ENCODE assay signal across 13 cellular contexts in the genomic region with DNA sequence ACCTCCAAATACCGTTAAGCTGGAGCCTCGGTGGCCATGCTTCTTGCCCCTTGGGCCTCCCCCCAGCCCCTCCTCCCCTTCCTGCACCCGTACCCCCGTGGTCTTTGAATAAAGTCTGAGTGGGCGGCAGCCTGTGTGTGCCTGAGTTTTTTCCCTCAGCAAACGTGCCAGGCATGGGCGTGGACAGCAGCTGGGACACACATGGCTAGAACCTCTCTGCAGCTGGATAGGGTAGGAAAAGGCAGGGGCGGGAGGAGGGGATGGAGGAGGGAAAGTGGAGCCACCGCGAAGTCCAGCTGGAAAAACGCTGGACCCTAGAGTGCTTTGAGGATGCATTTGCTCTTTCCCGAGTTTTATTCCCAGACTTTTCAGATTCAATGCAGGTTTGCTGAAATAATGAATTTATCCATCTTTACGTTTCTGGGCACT. TPM values are rescaled to one million over a fixed set of nuclear protein-coding genes. Genes with fewer than 3 reads are reported as not detected.
A peak's percentile ranks its signal among the peaks of the same experiment; 100 is the strongest.
DNase-seq lines count a peak whose midpoint lies in the region; ATAC-seq and TF ChIP-seq lines count a peak whose summit lies in the region.
"Had no signal": no experiment of that assay in that cellular context is flagged by ENCODE, and none has a peak within 500 bp of the region (broad histone marks: within the 10 kb centered on the region; RNA-seq: fewer than 3 reads in every experiment).

No MANE protein-coding gene starts in this region.

- H3K4me1 ChIP-seq in foreskin keratinocyte, result no peaks in the 10 kb centered on the region

- H3K27ac Mint-ChIP-seq in T-helper 17 cell (no peak overlapping the region), memory B cell (no peak overlapping the region)
- H3K27ac Mint-ChIP-seq: naive thymus-derived CD4-positive, alpha-beta T cell had no signal

- ATAC-seq in T-helper 17 cell, result no peak
- ATAC-seq in memory B cell (ENCODE audit: low read depth), result no peak
- no peak for ATAC-seq in omental fat pad (ENCODE audit: low FRiP score)
- no peak for ATAC-seq in foreskin keratinocyte
- ATAC-seq: naive thymus-derived CD4-positive, alpha-beta T cell had no signal

- DNase-seq in NCI-H345 treated with DMSO at 0.1 percent for 48 hours (lab: John Stamatoyannopoulos, UW; ENCODE audit: unreplicated experiment) (peak; percentile 100), NCI-H345 (lab: John Stamatoyannopoulos, UW) (no peak), H4 (ENCODE audit: low spot score) (peak; percentile 23), T-helper 17 cell (no peak), memory B cell (ENCODE audit: low spot score in 2 of 2) (no peak), omental fat pad (ENCODE audit: low spot score) (no peak), germinal center (ENCODE audit: low spot score) (no peak), foreskin keratinocyte (no peak)
- DNase-seq: activated CD4-positive, CD25-positive, alpha-beta regulatory T cell; activated effector memory CD4-positive, alpha-beta T cell treated with anti-CD3 and anti-CD28 coated beads, Interleukin-2, amount 50 U/mL, for 16 hours; naive thymus-derived CD4-positive, alpha-beta T cell had no signal

- H3K4me1 Mint-ChIP-seq in T-helper 17 cell (peaks cover 6% of the 10 kb centered on the region), memory B cell (peaks cover 11% of the 10 kb centered on the region)

- H3K9me3 Mint-ChIP-seq in memory B cell, result no peaks in the 10 kb centered on the region
- H3K9me3 Mint-ChIP-seq: naive thymus-derived CD4-positive, alpha-beta T cell had no signal

- no peaks in the 10 kb centered on the region for H3K9me3 ChIP-seq in T-helper 17 cell (ENCODE audit: control insufficient read depth, low read length, poor library complexity, severe bottlenecking)
- H3K9me3 ChIP-seq: BLaER1 had no signal

- no peak for TF ChIP-seq CTCF in omental fat pad (IDR thresholded peaks at IDR 0.05)
- TF ChIP-seq CTCF in foreskin keratinocyte (conservative IDR thresholded peaks at IDR 0.05), result no peak

- H3K4me3 Mint-ChIP-seq in T-helper 17 cell (peak overlapping the region; percentile 60), memory B cell (peak overlapping the region; percentile 62)

- H3K27me3 Mint-ChIP-seq in T-helper 17 cell (peaks cover 36% of the 10 kb centered on the region), memory B cell (peaks cover 27% of the 10 kb centered on the region)

- H3K27ac ChIP-seq in foreskin keratinocyte, result no peak overlapping the region
- H3K27ac ChIP-seq: BLaER1 had no signal

- no peaks in the 10 kb centered on the region for H3K36me3 Mint-ChIP-seq in T-helper 17 cell (ENCODE audit: low read depth)
- H3K36me3 Mint-ChIP-seq in memory B cell, result no peaks in the 10 kb centered on the region
- H3K36me3 Mint-ChIP-seq: naive thymus-derived CD4-positive, alpha-beta T cell had no signal

- peaks cover 64% of the 10 kb centered on the region for H3K27me3 ChIP-seq in foreskin keratinocyte

RNA-seq across cellular contexts. Expression of a gene that starts 0.9 kb away (rescaled TPM):
- not detected in 2 replicates for total RNA-seq in H4 (2014; rRNA removed; shearing (Covaris generic))
- total RNA-seq in T-helper 17 cell (1 to 10 TPM in 1 of 2 donors, under 1 TPM in 1; 0.65 to 6.5 TPM), omental fat pad (100 to 1,000 TPM in 2 of 4 donors, 10 to 100 TPM in 2; 56.8 to 998 (median 122) TPM), foreskin keratinocyte (not detected in 2 replicates)
- 0.41 TPM in 1 of 2 replicates, not detected in the other for polyA plus RNA-seq in foreskin keratinocyte
- total RNA-seq: dermis microvascular lymphatic vessel endothelial cell had no signal
- polyA plus RNA-seq: naive thymus-derived CD4-positive, alpha-beta T cell had no signal

RNA-seq across cellular contexts. Expression of a gene that starts 2.9 kb away (rescaled TPM):
- total RNA-seq in H4 (2014; rRNA removed; shearing (Covaris generic)), result not detected in 2 replicates
- total RNA-seq in T-helper 17 cell (not detected), omental fat pad (1 to 10 TPM in 1 of 4 donors, not detected in 3; 3.0 TPM), foreskin keratinocyte (0.28 TPM in 1 of 2 replicates, not detected in the other)
- polyA plus RNA-seq in foreskin keratinocyte, result 0.64 and 1.6 TPM in 2 replicates
- total RNA-seq: naive thymus-derived CD4-positive, alpha-beta T cell had no signal
- polyA plus RNA-seq: naive thymus-derived CD4-positive, alpha-beta T cell had no signal

RNA-seq across cellular contexts. Expression of a gene that starts 4.7 kb away (rescaled TPM):
- 3.3 TPM in 1 of 2 replicates, not detected in the other for total RNA-seq in H4 (2014; rRNA removed; shearing (Covaris generic))
- not detected for total RNA-seq in T-helper 17 cell
- total RNA-seq in omental fat pad, result 1,000 to 10,000 TPM in 1 of 4 donors, 100 to 1,000 TPM in 2, 10 to 100 TPM in 1; 91.3 to 2,323 (median 185) TPM
- total RNA-seq in foreskin keratinocyte, result not detected in 2 replicates
- not detected in 2 replicates for polyA plus RNA-seq in foreskin keratinocyte
- total RNA-seq: dermis microvascular lymphatic vessel endothelial cell had no signal

RNA-seq across cellular contexts. Expression of a gene that starts 11.6 kb away (rescaled TPM):
- total RNA-seq in H4 (2014; rRNA removed; shearing (Covaris generic)), result not detected in 2 replicates
- total RNA-seq in T-helper 17 cell (not detected), omental fat pad (not detected), foreskin keratinocyte (not detected in 2 replicates)
- polyA plus RNA-seq in foreskin keratinocyte, result not detected in 2 replicates
- total RNA-seq: dermis microvascular lymphatic vessel endothelial cell; naive thymus-derived CD4-positive, alpha-beta T cell had no signal
- polyA plus RNA-seq: naive thymus-derived CD4-positive, alpha-beta T cell had no signal

RNA-seq across cellular contexts. Expression of a gene that starts 25.0 kb away (rescaled TPM):
- total RNA-seq in H4 (2014; rRNA removed; shearing (Covaris generic)), result not detected in 2 replicates
- total RNA-seq in T-helper 17 cell, result not detected
- total RNA-seq in omental fat pad, result not detected
- total RNA-seq in foreskin keratinocyte, result not detected in 2 replicates
- polyA plus RNA-seq in foreskin keratinocyte, result 0.07 TPM in 1 of 2 replicates, not detected in the other
- total RNA-seq: dermis microvascular lymphatic vessel endothelial cell; naive thymus-derived CD4-positive, alpha-beta T cell had no signal
- polyA plus RNA-seq: naive thymus-derived CD4-positive, alpha-beta T cell had no signal

Comparison
In these comparisons a context has a peak if more than half of its experiments do, and no peak if none do; other contexts are left out.
1. DNase-seq: peak in NCI-H345 treated with DMSO at 0.1 percent for 48 hours (single experiment) and H4 (single experiment); none in NCI-H345 (single experiment), T-helper 17 cell (0 of 3), memory B cell (0 of 2), omental fat pad (single experiment), germinal center (single experiment) and foreskin keratinocyte (0 of 2).